ENCODE assay signal across 8 cellular contexts in genomic region chr13:40789275-40790231, GRCh38. TPM values are rescaled to one million over a fixed set of nuclear protein-coding genes. Genes with fewer than 3 reads are reported as not detected.
DNase-seq lines count a peak whose midpoint lies in the region; ATAC-seq and TF ChIP-seq lines count a peak whose summit lies in the region.

Gene SLC25A15 (plus strand): TSS chr13:40789611. CDS start chr13:40793227, 3,616 bp downstream.

- H3K4me3 Mint-ChIP-seq in activated CD8-positive, alpha-beta T cell treated with anti-CD3 and anti-CD28 coated beads for 36 hours, result peak within 1 kb of the TSS; percentile 83

- H3K9me3 Mint-ChIP-seq in activated CD8-positive, alpha-beta T cell treated with anti-CD3 and anti-CD28 coated beads for 36 hours, result no peaks in the 10 kb centered on the region

- CTCF ChIA-PET in activated CD8-positive, alpha-beta T cell treated with anti-CD3 and anti-CD28 coated beads for 36 hours (lab: Charles Lee), result interaction anchor here (0.7 to 5.5 kb wide), 5 partner anchors 9 to 24 kb away, joined by 3 to 34 read pairs (median 3); no protein-coding TSS in a partner anchor

- no peaks in the 10 kb centered on the region for H3K27me3 ChIP-seq in BE2C

- intact Hi-C loops in activated CD8-positive, alpha-beta T cell treated with anti-CD3 and anti-CD28 coated beads for 36 hours (cut with micrococcal nuclease), result no loop called here

- TF ChIP-seq CTCF in BE2C (IDR thresholded peaks at IDR 0.05; ENCODE audit: low read depth, low read length), result no peak
- TF ChIP-seq CTCF in activated CD8-positive, alpha-beta T cell treated with anti-CD3 and anti-CD28 coated beads for 36 hours (IDR thresholded peaks at IDR 0.05), result no peak

- H3K4me3 ChIP-seq in BE2C (ENCODE audit: low read depth, low read length), result peak within 1 kb of the TSS; percentile 84

- DNase-seq in BE2C (peak; percentile 90), NCI-H526 treated with DMSO at 0.1 percent for 48 hours (lab: John Stamatoyannopoulos, UW) (peak; percentile 77), lung microvascular endothelial cell (ENCODE audit: low read depth in 2 of 2) (peak; percentile 85 to 91)
- DNase-seq in activated CD8-positive, alpha-beta T cell treated with anti-CD3 and anti-CD28 coated beads for 36 hours, result peak; percentile 78
- DNase-seq in effector CD8-positive, alpha-beta T cell (lab: John Stamatoyannopoulos, UW), result peak; percentile 56
- DNase-seq in stimulated activated CD4-positive, alpha-beta T cell treated with anti-CD3 and anti-CD28 coated beads, TNF-alpha, amount 100 ng/mL, for 48 hours (ENCODE audit: low read depth in 3 of 3), result peak in 2 of 3 donors; percentile 53 to 73

- no peaks in the 10 kb centered on the region for H3K9me3 ChIP-seq in BE2C

- H3K27ac Mint-ChIP-seq in activated CD8-positive, alpha-beta T cell treated with anti-CD3 and anti-CD28 coated beads for 36 hours, result peak within 1 kb of the TSS; percentile 90

- no peaks in the 10 kb centered on the region for H3K27me3 Mint-ChIP-seq in activated CD8-positive, alpha-beta T cell treated with anti-CD3 and anti-CD28 coated beads for 36 hours

- H3K36me3 Mint-ChIP-seq in activated CD8-positive, alpha-beta T cell treated with anti-CD3 and anti-CD28 coated beads for 36 hours (ENCODE audit: low read depth), result peaks cover 19% of the 10 kb centered on the region

- peak; percentile 87 for ATAC-seq in GM18909 (IDR thresholded peaks at IDR 0.05; ENCODE audit: poor library complexity, unreplicated experiment)
- ATAC-seq in HG03135 (IDR thresholded peaks at IDR 0.05; ENCODE audit: unreplicated experiment), result peak; percentile 65
- ATAC-seq in activated CD8-positive, alpha-beta T cell treated with anti-CD3 and anti-CD28 coated beads for 36 hours, result peak; percentile 75

- POLR2A ChIA-PET in activated CD8-positive, alpha-beta T cell treated with anti-CD3 and anti-CD28 coated beads for 36 hours (lab: Charles Lee), result interaction anchor here (0.6 to 2.8 kb wide), 6 partner anchors 10 to 1096 kb away, joined by 3 to 15 read pairs (median 6); no protein-coding TSS in a partner anchor

- peaks cover 6% of the 10 kb centered on the region; the same call in 1 of the 2 replicates for H3K36me3 ChIP-seq in BE2C

- peaks cover 41% of the 10 kb centered on the region for H3K4me1 Mint-ChIP-seq in activated CD8-positive, alpha-beta T cell treated with anti-CD3 and anti-CD28 coated beads for 36 hours (ENCODE audit: low read depth)

- no peaks in the 10 kb centered on the region for H3K4me1 ChIP-seq in BE2C

RNA-seq across cellular contexts. Expression of gene SLC25A15, which starts in this region (rescaled TPM):
- polyA plus RNA-seq in BE2C (2012; ENCODE audit: insufficient read depth, insufficient read length, low read depth), result 16.2 TPM
- 10 to 100 TPM; 23.2 to 24.6 TPM for total RNA-seq in activated CD8-positive, alpha-beta T cell treated with anti-CD3 and anti-CD28 coated beads for 36 hours
- total RNA-seq in lung microvascular endothelial cell, result 11.3 and 16.3 TPM in 2 replicates

Comparison
In these comparisons a context has a peak if more than half of its experiments do, and no peak if none do; other contexts are left out.
1. Peak in every context shown above with its lines: DNase-seq, ATAC-seq and H3K4me3 ChIP-seq.